14 cellular contexts compared by ENCODE assay signal in the genomic region with DNA sequence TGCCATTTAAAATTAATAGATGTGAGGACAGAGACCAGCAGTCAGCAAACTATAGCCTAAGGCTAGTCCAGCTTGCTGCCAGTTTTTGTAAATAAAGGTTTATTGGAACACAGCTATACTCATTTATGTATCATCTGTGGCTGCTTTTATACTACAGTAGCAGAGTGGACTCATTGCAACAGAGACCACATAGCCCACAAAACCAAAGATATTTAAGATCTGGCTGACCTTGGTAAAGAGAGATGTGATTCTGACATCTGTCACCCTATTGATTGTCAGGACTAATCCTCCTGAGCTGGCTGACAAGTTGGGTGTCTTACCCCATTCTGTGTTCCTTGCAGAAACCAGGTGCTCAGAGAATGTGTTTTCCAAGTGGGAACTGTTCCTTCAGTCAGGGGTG.
DNase-seq lines count a peak whose midpoint lies in the region; ATAC-seq and TF ChIP-seq lines count a peak whose summit lies in the region.
"Had no signal": no experiment of that assay in that cellular context is flagged by ENCODE, and none has a peak within 500 bp of the region (broad histone marks: within the 10 kb centered on the region; RNA-seq: fewer than 3 reads in every experiment).

No MANE protein-coding gene starts in this region.

- no peaks in the 10 kb centered on the region for H3K27me3 Mint-ChIP-seq in osteocyte (ENCODE audit: unreplicated experiment)
- H3K27me3 Mint-ChIP-seq: CD8-positive, alpha-beta memory T cell had no signal

- H3K27ac Mint-ChIP-seq in osteocyte (ENCODE audit: unreplicated experiment) = peak overlapping the region; percentile 33

- no peak overlapping the region for H3K4me3 ChIP-seq in BLaER1
- H3K4me3 ChIP-seq in BLaER1 treated with 17β-estradiol and CSF1 and Interleukin-3, amounts not matched to agents 10 nM and 100 nM = no peak overlapping the region
- H3K4me3 ChIP-seq in WERI-Rb-1 (ENCODE audit: low read depth, low read length) = no peak overlapping the region
- H3K4me3 ChIP-seq: A549, HAP-1 had no signal

- H3K27ac ChIP-seq in BLaER1 (no peak overlapping the region), WERI-Rb-1 (peak overlapping the region; percentile 42)
- no peak overlapping the region for H3K27ac ChIP-seq in BLaER1 treated with 17β-estradiol and CSF1 and Interleukin-3, amounts not matched to agents 10 nM and 100 nM
- H3K27ac ChIP-seq: A549, HL-60 had no signal

- TF ChIP-seq CTCF in WERI-Rb-1 (IDR thresholded peaks at IDR 0.05; ENCODE audit: low read depth, low read length) (no peak), osteocyte (IDR thresholded peaks at IDR 0.05) (no peak)

- H3K27me3 ChIP-seq in BLaER1 (no peaks in the 10 kb centered on the region), WERI-Rb-1 (ENCODE audit: insufficient read depth, low read depth, severe bottlenecking) (no peaks in the 10 kb centered on the region)
- H3K27me3 ChIP-seq in BLaER1 treated with 17β-estradiol and CSF1 and Interleukin-3, amounts not matched to agents 10 nM and 100 nM = no peaks in the 10 kb centered on the region
- H3K27me3 ChIP-seq: BE2C had no signal

- H3K4me3 Mint-ChIP-seq in osteocyte (ENCODE audit: unreplicated experiment) = no peak overlapping the region

- peak overlapping the region; percentile 78 for H3K4me2 ChIP-seq in BLaER1
- H3K4me2 ChIP-seq in BLaER1 treated with 17β-estradiol and CSF1 and Interleukin-3, amounts not matched to agents 10 nM and 100 nM = peak overlapping the region in 8 of 11 experiments; percentile 55 to 86 (median 70); a peak in 16 of 22 replicates
- H3K4me2 ChIP-seq: A549 had no signal

- H3K9me3 Mint-ChIP-seq in osteocyte (ENCODE audit: unreplicated experiment) = no peaks in the 10 kb centered on the region
- H3K9me3 Mint-ChIP-seq: CD8-positive, alpha-beta memory T cell had no signal

- peaks cover 50% of the 10 kb centered on the region for H3K4me1 Mint-ChIP-seq in osteocyte (ENCODE audit: unreplicated experiment)

- H4K20me1 ChIP-seq in BLaER1 = peaks cover 9% of the 10 kb centered on the region; the same call in 1 of the 2 replicates
- peaks cover 7 to 74% (median 20%) of the 10 kb centered on the region in 11 experiments; a peak in 17 of 22 replicates for H4K20me1 ChIP-seq in BLaER1 treated with 17β-estradiol and CSF1 and Interleukin-3, amounts not matched to agents 10 nM and 100 nM

- no peak for ATAC-seq in HG02840 (IDR thresholded peaks at IDR 0.05; ENCODE audit: low FRiP score, unreplicated experiment)
- ATAC-seq in HG02885 (IDR thresholded peaks at IDR 0.05; ENCODE audit: poor library complexity, unreplicated experiment) = no peak

- no peak overlapping the region for H3K9ac ChIP-seq in BLaER1
- H3K9ac ChIP-seq in BLaER1 treated with 17β-estradiol and CSF1 and Interleukin-3, amounts not matched to agents 10 nM and 100 nM = no peak overlapping the region

- DNase-seq in WERI-Rb-1 = no peak
- no peak for DNase-seq in osteocyte (ENCODE audit: extremely low spot score, unreplicated experiment)
- no peak for DNase-seq in activated T-cell treated with anti-CD3 and anti-CD28 coated beads, Interleukin-2, amount 50 U/mL, for 48 hours
- DNase-seq: BE2C; Caco-2; CD8-positive, alpha-beta memory T cell; GF-D8 had no signal

- peaks cover 86% of the 10 kb centered on the region for H3K4me1 ChIP-seq in BLaER1
- H3K4me1 ChIP-seq in BLaER1 treated with 17β-estradiol and CSF1 and Interleukin-3, amounts not matched to agents 10 nM and 100 nM = peaks cover 13 to 90% (median 60%) of the 10 kb centered on the region in 10 experiments; a peak in 19 of 20 replicates
- H3K4me1 ChIP-seq: A549, Caco-2, HAP-1 had no signal

- H3K36me3 ChIP-seq in BLaER1 = no peaks in the 10 kb centered on the region
- peaks cover 0 to 15% (median 0%) of the 10 kb centered on the region in 11 experiments; a peak in 5 of 22 replicates for H3K36me3 ChIP-seq in BLaER1 treated with 17β-estradiol and CSF1 and Interleukin-3, amounts not matched to agents 10 nM and 100 nM
- no peaks in the 10 kb centered on the region for H3K36me3 ChIP-seq in WERI-Rb-1
- H3K36me3 ChIP-seq: BE2C, HAP-1 had no signal

- no peaks in the 10 kb centered on the region for H3K9me3 ChIP-seq in BLaER1
- no peaks in the 10 kb centered on the region for H3K9me3 ChIP-seq in BLaER1 treated with 17β-estradiol and CSF1 and Interleukin-3, amounts not matched to agents 10 nM and 100 nM (replicated peaks in 1 of 11)
- H3K9me3 ChIP-seq in WERI-Rb-1 (ENCODE audit: severe bottlenecking) = no peaks in the 10 kb centered on the region
- H3K9me3 ChIP-seq: A549, BE2C, Caco-2, HAP-1 had no signal

- peaks cover 2% of the 10 kb centered on the region for H3K36me3 Mint-ChIP-seq in osteocyte (ENCODE audit: unreplicated experiment)
